ENCODE assay signal across 2 cellular contexts in genomic region chr3:146277953-146278631, GRCh38.
TF ChIP-seq lines count a peak whose summit lies in the region.

No MANE protein-coding gene starts in this region.

TF ChIP-seq in IMR-90, 13 proteins besides CTCF, POLR2A, EP300 and RAD21:
- no peak for TF ChIP-seq CHD1 (IDR thresholded peaks at IDR 0.05; ENCODE audit: low read depth, low read length)
- TF ChIP-seq FOS (IDR thresholded peaks at IDR 0.05; ENCODE audit: low read depth, low read length): no peak
- no peak for TF ChIP-seq NFE2L2 (IDR thresholded peaks at IDR 0.05; ENCODE audit: low read depth, low read length)
- no peak for TF ChIP-seq SMC3 (IDR thresholded peaks at IDR 0.05; ENCODE audit: low read depth, low read length)
- TF ChIP-seq MAZ (IDR thresholded peaks at IDR 0.05; ENCODE audit: borderline replicate concordance, low read depth, low read length): no peak
- TF ChIP-seq MAFK (IDR thresholded peaks at IDR 0.05; ENCODE audit: low read depth, low read length): no peak
- peak; percentile 97 for TF ChIP-seq CEBPB (IDR thresholded peaks at IDR 0.05; ENCODE audit: low read depth, low read length)
- no peak for TF ChIP-seq MXI1 (IDR thresholded peaks at IDR 0.05; ENCODE audit: borderline replicate concordance, low read depth, low read length)

TF ChIP-seq in HepG2, 621 proteins besides CTCF, POLR2A, EP300 and RAD21:
- TF ChIP-seq SOX13 (IDR thresholded peaks at IDR 0.05) (no peak), SOX13 (CRISPR knock-in tag; conservative IDR thresholded peaks at IDR 0.05 in 1 of 2, IDR thresholded peaks at IDR 0.05 in 1 of 2) (peak in 1 of 2 experiments; percentile 31; a peak in 1 of 4 replicates), TRIM24 (CRISPR knock-in tag; IDR thresholded peaks at IDR 0.05) (no peak), CEBPB (IDR thresholded peaks at IDR 0.05; ENCODE audit: borderline replicate concordance, low read depth, low read length) (peak; percentile 74)
